In the genomic region with DNA sequence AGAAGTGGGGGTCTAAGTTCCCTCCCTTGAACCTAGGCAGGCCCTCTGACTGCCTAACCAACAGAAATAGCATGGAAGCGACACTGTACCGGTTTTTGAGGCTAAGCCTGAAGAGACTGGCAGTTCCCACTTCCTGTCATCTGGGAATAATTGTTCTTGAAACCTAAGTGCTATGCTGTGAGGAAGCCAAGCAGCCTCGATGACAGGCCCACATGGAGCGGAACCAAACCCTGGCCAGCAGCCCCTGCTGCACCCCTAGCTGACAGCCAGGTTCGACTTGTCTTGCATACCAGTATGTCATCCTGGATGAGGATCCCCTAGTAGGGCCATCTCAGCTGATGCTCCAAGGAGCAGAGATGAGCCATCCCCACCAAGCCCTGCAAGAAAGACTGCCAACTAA, we compare ENCODE assay signal across 10 cellular contexts. TPM values are rescaled to one million over a fixed set of nuclear protein-coding genes. Genes with fewer than 3 reads are reported as not detected.
DNase-seq lines count a peak whose midpoint lies in the region; ATAC-seq and TF ChIP-seq lines count a peak whose summit lies in the region.
"Had no signal": no experiment of that assay in that cellular context is flagged by ENCODE, and none has a peak within 500 bp of the region (broad histone marks: within the 10 kb centered on the region; RNA-seq: fewer than 3 reads in every experiment).

No MANE protein-coding gene starts in this region.

- peak overlapping the region; percentile 63 for H3K27ac ChIP-seq in DND-41 (ENCODE audit: low read length)
- H3K27ac ChIP-seq: adrenal gland had no signal

- no peak overlapping the region for H3K4me3 ChIP-seq in DND-41 (ENCODE audit: low read depth in 1 of 2, low read length in 2 of 2)
- H3K4me3 ChIP-seq: adrenal gland had no signal

- TF ChIP-seq CTCF in DND-41 (IDR thresholded peaks at IDR 0.05; ENCODE audit: borderline replicate concordance, extremely low read depth, low read length, poor library complexity, severe bottlenecking) (no peak), glutamatergic neuron (IDR thresholded peaks at IDR 0.05; ENCODE audit: partially characterized antibody, unreplicated experiment) (no peak)

- H3K36me3 ChIP-seq in DND-41 (ENCODE audit: insufficient read depth, low read length): no peaks in the 10 kb centered on the region
- H3K36me3 ChIP-seq: adrenal gland had no signal

- H3K9me3 ChIP-seq in DND-41 (ENCODE audit: insufficient read depth, low read length, severe bottlenecking): no peaks in the 10 kb centered on the region
- H3K9me3 ChIP-seq: adrenal gland had no signal

- DNase-seq in AG08395 (ENCODE audit: low spot score) (peak; percentile 43), DND-41 (peak; percentile 30), RPMI7951 (ENCODE audit: low read depth) (peak; percentile 75), kidney tubule cell (ENCODE audit: low spot score) (peak; percentile 14), NCI-H187 (lab: John Stamatoyannopoulos, UW) (no peak), glutamatergic neuron (no peak), SIG-M5 (lab: John Stamatoyannopoulos, UW) (no peak)
- DNase-seq: GOT3 had no signal

- H3K27ac Mint-ChIP-seq in glutamatergic neuron (ENCODE audit: unreplicated experiment): no peak overlapping the region

- H3K9me3 Mint-ChIP-seq in glutamatergic neuron (ENCODE audit: unreplicated experiment): no peaks in the 10 kb centered on the region

- ATAC-seq in DND-41 (ENCODE audit: insufficient read depth, low read depth): no peak
- no peak for ATAC-seq in HG03439 (IDR thresholded peaks at IDR 0.05; ENCODE audit: unreplicated experiment)

- H3K9ac ChIP-seq in DND-41 (ENCODE audit: low read depth, low read length): no peak overlapping the region

- H2AFZ ChIP-seq in DND-41 (ENCODE audit: low read depth, low read length): no peak overlapping the region

- H3K4me3 Mint-ChIP-seq in glutamatergic neuron (ENCODE audit: unreplicated experiment): no peak overlapping the region

- peaks cover 7% of the 10 kb centered on the region for H3K4me1 Mint-ChIP-seq in glutamatergic neuron (ENCODE audit: low read depth, unreplicated experiment)

- no peaks in the 10 kb centered on the region for H4K20me1 ChIP-seq in DND-41 (ENCODE audit: insufficient read depth, low read length)

- peaks cover 50% of the 10 kb centered on the region for H3K4me1 ChIP-seq in DND-41 (ENCODE audit: insufficient read depth, low read length)

- H3K36me3 Mint-ChIP-seq in glutamatergic neuron (ENCODE audit: unreplicated experiment): no peaks in the 10 kb centered on the region

- peaks cover 15% of the 10 kb centered on the region for H3K27me3 Mint-ChIP-seq in glutamatergic neuron (ENCODE audit: unreplicated experiment)

- no peaks in the 10 kb centered on the region for H3K27me3 ChIP-seq in DND-41 (ENCODE audit: insufficient read depth, low read length, poor library complexity)
- H3K27me3 ChIP-seq: adrenal gland had no signal

- H3K79me2 ChIP-seq in DND-41 (ENCODE audit: insufficient read depth, low read length): no peaks in the 10 kb centered on the region

- no peak overlapping the region for H3K4me2 ChIP-seq in DND-41 (ENCODE audit: insufficient read depth, low read length)

RNA-seq across cellular contexts. Expression of a gene that starts 6.4 kb away (rescaled TPM):
- total RNA-seq in RPMI7951 (2014; rRNA removed; shearing (Covaris generic)): 16.7 and 18.6 TPM in 2 replicates
- not detected for total RNA-seq in glutamatergic neuron (ENCODE audit: unreplicated experiment)

Comparison
In these comparisons a context has a peak if more than half of its experiments do, and no peak if none do; other contexts are left out.
1. DNase-seq: peak in AG08395 (single experiment), DND-41 (single experiment), RPMI7951 (single experiment) and kidney tubule cell (single experiment); none in NCI-H187 (0 of 2), glutamatergic neuron (single experiment) and SIG-M5 (single experiment).
2. RNA of a gene that starts 6.4 kb away (total RNA-seq): 16.7 to 18.6 TPM in RPMI7951; not detected in glutamatergic neuron (single experiment); every median in the first group is over 10 times any median in the second.